Comparison of ENCODE assay signal across 20 cellular contexts in the genomic region with DNA sequence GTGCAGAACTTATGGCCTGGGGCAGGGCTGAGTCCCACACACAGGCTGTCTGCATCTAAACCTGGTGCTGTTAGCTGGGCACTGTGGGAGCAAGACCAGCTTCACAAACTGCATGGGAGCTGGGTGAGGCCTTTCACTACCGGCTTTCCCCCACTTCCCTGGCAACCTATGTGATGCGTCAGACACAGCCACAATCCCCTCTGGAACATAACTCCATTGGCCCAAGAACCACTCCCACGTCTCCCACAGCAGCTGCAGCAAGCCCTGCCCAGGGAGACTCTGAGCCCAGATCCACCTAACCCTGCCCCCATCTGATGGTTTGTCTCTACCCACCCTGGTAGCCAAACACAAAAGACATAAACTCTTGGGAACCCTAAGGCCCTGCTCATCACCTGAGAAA.
"Had no signal": no experiment of that assay in that cellular context is flagged by ENCODE, and none has a peak within 500 bp of the region (broad histone marks: within the 10 kb centered on the region; RNA-seq: fewer than 3 reads in every experiment).

No MANE protein-coding gene starts in this region.

- DNase-seq: activated CD4-positive, alpha-beta T cell treated with anti-CD3 and anti-CD28 coated beads, Interleukin-2, amount 10 ng/mL, durations not matched to agents 7 days and 5 days; activated CD8-positive, alpha-beta T cell treated with anti-CD3 and anti-CD28 coated beads, Interleukin-2, amount 10 ng/mL, durations not matched to agents 7 days and 5 days; activated naive CD4-positive, alpha-beta T cell treated with anti-CD3 and anti-CD28 coated beads for 36 hours; activated naive CD8-positive, alpha-beta T cell treated with anti-CD3 and anti-CD28 coated beads, Interleukin-2, amount 50 U/mL, for 24 hours; activated T-cell treated with anti-CD3 and anti-CD28 coated beads, Interleukin-2, amount 50 U/mL, for 24 hours; aorta; cortex of kidney; immature natural killer cell; kidney glomerular epithelial cell; left ventricle myocardium inferior; mammary epithelial cell; naive B cell; pancreas; right lobe of liver; stimulated activated CD4-positive, alpha-beta T cell treated with anti-CD3 and anti-CD28 coated beads, Interleukin-4, amount 100 ng/mL, for 24 hours; testis; upper lobe of left lung had no signal

- H3K4me3 ChIP-seq: left ventricle myocardium inferior, pancreas, right lobe of liver, smooth muscle cell, testis, upper lobe of left lung had no signal

- H3K4me1 ChIP-seq: pancreas, right lobe of liver, testis, upper lobe of left lung had no signal

- H3K27me3 Mint-ChIP-seq: activated CD4-positive, alpha-beta T cell treated with anti-CD3 and anti-CD28 coated beads, Interleukin-2, amount 10 ng/mL, durations not matched to agents 7 days and 5 days; activated naive CD8-positive, alpha-beta T cell treated with anti-CD3 and anti-CD28 coated beads, Interleukin-2, amount 50 U/mL, for 24 hours; activated T-cell treated with anti-CD3 and anti-CD28 coated beads, Interleukin-2, amount 50 U/mL, for 24 hours; naive B cell had no signal

- H3K4me2 ChIP-seq: smooth muscle cell had no signal

- H3K4me3 Mint-ChIP-seq: activated CD4-positive, alpha-beta T cell treated with anti-CD3 and anti-CD28 coated beads, Interleukin-2, amount 10 ng/mL, durations not matched to agents 7 days and 5 days; activated CD8-positive, alpha-beta T cell treated with anti-CD3 and anti-CD28 coated beads, Interleukin-2, amount 10 ng/mL, durations not matched to agents 7 days and 5 days; activated naive CD4-positive, alpha-beta T cell treated with anti-CD3 and anti-CD28 coated beads for 36 hours; activated naive CD8-positive, alpha-beta T cell treated with anti-CD3 and anti-CD28 coated beads, Interleukin-2, amount 50 U/mL, for 24 hours; activated T-cell treated with anti-CD3 and anti-CD28 coated beads, Interleukin-2, amount 50 U/mL, for 24 hours; immature natural killer cell; stimulated activated effector memory CD8-positive, alpha-beta T cell treated with anti-CD3 and anti-CD28 coated beads, Interleukin-12 subunit alpha, Interleukin-12 subunit beta, amount 100 ng/mL, for 72 hours had no signal

- H3K27ac ChIP-seq: left ventricle myocardium inferior, pancreas, right lobe of liver, testis, upper lobe of left lung had no signal

- H3K27me3 ChIP-seq: pancreas, right lobe of liver, testis, upper lobe of left lung had no signal

- H3K27ac Mint-ChIP-seq: activated CD4-positive, alpha-beta T cell treated with anti-CD3 and anti-CD28 coated beads, Interleukin-2, amount 10 ng/mL, durations not matched to agents 7 days and 5 days; activated CD8-positive, alpha-beta T cell treated with anti-CD3 and anti-CD28 coated beads, Interleukin-2, amount 10 ng/mL, durations not matched to agents 7 days and 5 days; activated naive CD4-positive, alpha-beta T cell treated with anti-CD3 and anti-CD28 coated beads for 36 hours; activated naive CD8-positive, alpha-beta T cell treated with anti-CD3 and anti-CD28 coated beads, Interleukin-2, amount 50 U/mL, for 24 hours; activated T-cell treated with anti-CD3 and anti-CD28 coated beads, Interleukin-2, amount 50 U/mL, for 24 hours; activated T-helper 2 cell treated with anti-CD3 and anti-CD28 coated beads, Interferon-gamma antibody, Interleukin-2, Interleukin-4, amounts not matched to agents 10 μg/mL and 5 μg/mL and 100 μg/mL, durations not matched to agents 14 hours and 24 hours and 36 hours; immature natural killer cell; stimulated activated effector memory CD8-positive, alpha-beta T cell treated with anti-CD3 and anti-CD28 coated beads, Interleukin-12 subunit alpha, Interleukin-12 subunit beta, amount 100 ng/mL, for 72 hours had no signal

- H3K9me3 ChIP-seq: pancreas, right lobe of liver, testis, upper lobe of left lung had no signal

- FAIRE-seq: pancreas had no signal
